Comparison of ENCODE assay signal across 34 cellular contexts in genomic region chr11:23164022-23164421, GRCh38.
"Had no signal": no experiment of that assay in that cellular context is flagged by ENCODE, and none has a peak within 500 bp of the region (broad histone marks: within the 10 kb centered on the region; RNA-seq: fewer than 3 reads in every experiment).

No MANE protein-coding gene starts in this region.

- H3K9me3 ChIP-seq: MG63 had no signal

- H3K36me3 ChIP-seq: MG63 had no signal

- H3K4me2 ChIP-seq: KMS-11 had no signal

- H3K27ac ChIP-seq: KMS-11 had no signal

- H3K27me3 ChIP-seq: MG63 had no signal

- H3K9ac ChIP-seq: KMS-11 had no signal

- H3K4me3 ChIP-seq: MG63 had no signal

- DNase-seq: Karpas-422, Kasumi-1, MG63, MM.1S, MV-4-11, NCI-H1048, NCI-H1092, NCI-H1092 treated with DMSO at 0.1 percent for 48 hours, NCI-H1105, NCI-H1105 treated with DMSO at 0.1 percent for 48 hours, NCI-H1417, NCI-H1417 treated with DMSO at 0.1 percent for 48 hours, NCI-H1436, NCI-H1436 treated with DMSO at 0.1 percent for 48 hours, NCI-H146, NCI-H1694, NCI-H1694 treated with DMSO at 0.1 percent for 48 hours, NCI-H187, NCI-H187 treated with DMSO at 0.1 percent for 48 hours, NCI-H1930, NCI-H2029, NCI-H2029 treated with DMSO at 0.1 percent for 48 hours, NCI-H2081, NCI-H2081 treated with DMSO at 0.1 percent for 48 hours, NCI-H2107, NCI-H2171, NCI-H2171 treated with DMSO at 0.1 percent for 48 hours, NCI-H2227 treated with DMSO at 0.1 percent for 48 hours, NCI-H226, NCI-H345, NCI-H446, NCI-H446 treated with DMSO at 0.1 percent for 48 hours, NCI-H510A had no signal
